Comparison of ENCODE assay signal across 2 cellular contexts in genomic region chr1:65297686-65298085, GRCh38.
TF ChIP-seq lines count a peak whose summit lies in the region.

No MANE protein-coding gene starts in this region.

TF ChIP-seq in K562, 482 proteins besides CTCF, POLR2A, EP300 and RAD21:
- TF ChIP-seq ZNF518B (CRISPR knock-in tag; IDR thresholded peaks at IDR 0.05), result no peak
- TF ChIP-seq MEIS2 (IDR thresholded peaks at IDR 0.05; ENCODE audit: partially characterized antibody), result peak; percentile 14

TF ChIP-seq in GM23338, 12 proteins besides CTCF, POLR2A, EP300 and RAD21:
- TF ChIP-seq ZNF462 (CRISPR knock-in tag; IDR thresholded peaks at IDR 0.05) (no peak), JUNB (IDR thresholded peaks at IDR 0.05; ENCODE audit: unreplicated experiment) (no peak), ZNF331 (CRISPR knock-in tag; IDR thresholded peaks at IDR 0.05; ENCODE audit: low read depth) (no peak), REST (IDR thresholded peaks at IDR 0.05; ENCODE audit: unreplicated experiment) (no peak), ZNF114 (CRISPR knock-in tag; IDR thresholded peaks at IDR 0.05) (no peak), NANOG (IDR thresholded peaks at IDR 0.05; ENCODE audit: borderline replicate concordance) (no peak), POLR2AphosphoS5 (IDR thresholded peaks at IDR 0.05; ENCODE audit: low read depth) (no peak), STAT1 (IDR thresholded peaks at IDR 0.05; ENCODE audit: unreplicated experiment) (no peak), EZH2phosphoT487 (IDR thresholded peaks at IDR 0.05; ENCODE audit: unreplicated experiment) (no peak), CREB1 (CRISPR knock-in tag; IDR thresholded peaks at IDR 0.05; ENCODE audit: low read depth) (no peak), ETS1 (IDR thresholded peaks at IDR 0.05) (no peak), EZH2 (IDR thresholded peaks at IDR 0.05; ENCODE audit: low read depth, unreplicated experiment) (no peak)
TF ChIP-seq in GM23338: peak in this region for 0.
